15 cellular contexts compared by ENCODE assay signal in genomic region chr5:151100690-151101089, GRCh38. TPM values are rescaled to one million over a fixed set of nuclear protein-coding genes. Genes with fewer than 3 reads are reported as not detected.
DNase-seq lines count a peak whose midpoint lies in the region; ATAC-seq, FAIRE-seq and TF ChIP-seq lines count a peak whose summit lies in the region.
"Had no signal": no experiment of that assay in that cellular context is flagged by ENCODE, and none has a peak within 500 bp of the region (broad histone marks: within the 10 kb centered on the region; RNA-seq: fewer than 3 reads in every experiment).

No MANE protein-coding gene starts in this region.

- H3K4me3 Mint-ChIP-seq in activated CD8-positive, alpha-beta T cell treated with anti-CD3 and anti-CD28 coated beads, Interleukin-2, amount 10 ng/mL, durations not matched to agents 7 days and 5 days: no peak overlapping the region
- no peak overlapping the region for H3K4me3 Mint-ChIP-seq in activated CD8-positive, alpha-beta T cell treated with anti-CD3 and anti-CD28 coated beads for 36 hours
- no peak overlapping the region for H3K4me3 Mint-ChIP-seq in activated T-helper 1 cell treated with anti-CD3 and anti-CD28 coated beads, Interleukin-12 subunit alpha, Interleukin-12 subunit beta, Interleukin-2, Interleukin-4 antibody, amounts not matched to agents 30 ng/mL and 10 ng/mL and 1 ng/mL, durations not matched to agents 14 hours and 24 hours and 36 hours
- H3K4me3 Mint-ChIP-seq: activated CD4-positive, alpha-beta memory T cell treated with anti-CD3 and anti-CD28 coated beads for 36 hours had no signal

- peaks cover 6 to 13% of the 10 kb centered on the region in 2 donors for H3K36me3 ChIP-seq in kidney (ENCODE audit: control insufficient read depth in 1 of 2, insufficient read depth in 2 of 2, low read length in 2 of 2)
- peaks cover 21 to 41% (median 33%) of the 10 kb centered on the region in 3 donors for H3K36me3 ChIP-seq in skeletal muscle tissue (ENCODE audit: control insufficient read depth in 3 of 3, insufficient read depth in 3 of 3, low read length in 3 of 3)

- H3K27ac Mint-ChIP-seq in activated CD8-positive, alpha-beta T cell treated with anti-CD3 and anti-CD28 coated beads, Interleukin-2, amount 10 ng/mL, durations not matched to agents 7 days and 5 days: peak overlapping the region; percentile 57
- H3K27ac Mint-ChIP-seq in activated CD8-positive, alpha-beta T cell treated with anti-CD3 and anti-CD28 coated beads for 36 hours: no peak overlapping the region
- peak overlapping the region; percentile 52 for H3K27ac Mint-ChIP-seq in activated T-helper 1 cell treated with anti-CD3 and anti-CD28 coated beads, Interleukin-12 subunit alpha, Interleukin-12 subunit beta, Interleukin-2, Interleukin-4 antibody, amounts not matched to agents 30 ng/mL and 10 ng/mL and 1 ng/mL, durations not matched to agents 14 hours and 24 hours and 36 hours
- H3K27ac Mint-ChIP-seq: activated CD4-positive, alpha-beta memory T cell treated with anti-CD3 and anti-CD28 coated beads for 36 hours had no signal

- no peaks in the 10 kb centered on the region for H3K9me3 Mint-ChIP-seq in activated CD8-positive, alpha-beta T cell treated with anti-CD3 and anti-CD28 coated beads, Interleukin-2, amount 10 ng/mL, durations not matched to agents 7 days and 5 days (ENCODE audit: insufficient read depth)
- no peaks in the 10 kb centered on the region for H3K9me3 Mint-ChIP-seq in activated CD8-positive, alpha-beta T cell treated with anti-CD3 and anti-CD28 coated beads for 36 hours
- H3K9me3 Mint-ChIP-seq in activated T-helper 1 cell treated with anti-CD3 and anti-CD28 coated beads, Interleukin-12 subunit alpha, Interleukin-12 subunit beta, Interleukin-2, Interleukin-4 antibody, amounts not matched to agents 30 ng/mL and 10 ng/mL and 1 ng/mL, durations not matched to agents 14 hours and 24 hours and 36 hours: no peaks in the 10 kb centered on the region
- H3K9me3 Mint-ChIP-seq: activated CD4-positive, alpha-beta memory T cell treated with anti-CD3 and anti-CD28 coated beads for 36 hours had no signal

- peaks cover 26 to 41% of the 10 kb centered on the region in 2 donors for H3K4me1 ChIP-seq in kidney (ENCODE audit: control insufficient read depth in 1 of 2, insufficient read depth in 1 of 2, low read depth in 1 of 2, low read length in 2 of 2)
- H3K4me1 ChIP-seq in skeletal muscle tissue (ENCODE audit: control insufficient read depth in 3 of 3, insufficient read depth in 3 of 3, low read length in 3 of 3): peaks cover 38 to 58% (median 50%) of the 10 kb centered on the region in 3 donors

- CTCF ChIA-PET in activated CD8-positive, alpha-beta T cell treated with anti-CD3 and anti-CD28 coated beads, Interleukin-2, amount 10 ng/mL, durations not matched to agents 7 days and 5 days (lab: Charles Lee): interaction anchor here (0.6 to 1.1 kb wide), 2 partner anchors 15 to 49 kb away, joined by 3 to 4 read pairs; no protein-coding TSS in a partner anchor
- CTCF ChIA-PET in activated CD8-positive, alpha-beta T cell treated with anti-CD3 and anti-CD28 coated beads for 36 hours (lab: Charles Lee): interaction anchor here (1.6 to 2.9 kb wide), 2 partner anchors 15 to 53 kb away, joined by 6 to 23 read pairs; no protein-coding TSS in a partner anchor

- peaks cover 71% of the 10 kb centered on the region for H3K36me3 Mint-ChIP-seq in activated CD8-positive, alpha-beta T cell treated with anti-CD3 and anti-CD28 coated beads, Interleukin-2, amount 10 ng/mL, durations not matched to agents 7 days and 5 days (ENCODE audit: low read depth)
- H3K36me3 Mint-ChIP-seq in activated CD8-positive, alpha-beta T cell treated with anti-CD3 and anti-CD28 coated beads for 36 hours (ENCODE audit: low read depth): peaks cover 52% of the 10 kb centered on the region
- H3K36me3 Mint-ChIP-seq in activated T-helper 1 cell treated with anti-CD3 and anti-CD28 coated beads, Interleukin-12 subunit alpha, Interleukin-12 subunit beta, Interleukin-2, Interleukin-4 antibody, amounts not matched to agents 30 ng/mL and 10 ng/mL and 1 ng/mL, durations not matched to agents 14 hours and 24 hours and 36 hours (ENCODE audit: low read depth): peaks cover 63% of the 10 kb centered on the region

- H3K27ac ChIP-seq in kidney (ENCODE audit: low read depth in 2 of 2, low read length in 2 of 2): peak overlapping the region; percentile 37 to 74
- H3K27ac ChIP-seq in skeletal muscle tissue (ENCODE audit: low read depth, low read length): peak overlapping the region; percentile 32
- H3K27ac ChIP-seq: brain microvascular endothelial cell had no signal

- H3K9ac ChIP-seq in kidney (ENCODE audit: low read length in 2 of 2) (peak overlapping the region in 1 of 2 donors; percentile 31), skeletal muscle tissue (ENCODE audit: low read depth in 1 of 3, low read length in 3 of 3) (no peak overlapping the region)

- no peaks in the 10 kb centered on the region for H3K27me3 ChIP-seq in skeletal muscle tissue (ENCODE audit: control insufficient read depth in 3 of 3, insufficient read depth in 3 of 3, low read length in 3 of 3)
- H3K27me3 ChIP-seq: brain microvascular endothelial cell had no signal

- no peak for ATAC-seq in activated CD8-positive, alpha-beta T cell treated with anti-CD3 and anti-CD28 coated beads, Interleukin-2, amount 10 ng/mL, durations not matched to agents 7 days and 5 days
- no peak for ATAC-seq in activated CD8-positive, alpha-beta T cell treated with anti-CD3 and anti-CD28 coated beads for 36 hours

- no peaks in the 10 kb centered on the region for H3K9me3 ChIP-seq in kidney (ENCODE audit: control insufficient read depth in 1 of 2, low read length in 2 of 2)
- H3K9me3 ChIP-seq in skeletal muscle tissue (ENCODE audit: control insufficient read depth in 3 of 3, low read length in 3 of 3): no peaks in the 10 kb centered on the region
- H3K9me3 ChIP-seq: thoracic aorta had no signal

- intact Hi-C loops in activated CD8-positive, alpha-beta T cell treated with anti-CD3 and anti-CD28 coated beads for 36 hours (cut with micrococcal nuclease): no loop called here
- intact Hi-C loops in activated T-helper 1 cell treated with anti-CD3 and anti-CD28 coated beads, Interleukin-12 subunit alpha, Interleukin-12 subunit beta, Interleukin-2, Interleukin-4 antibody, amounts not matched to agents 30 ng/mL and 10 ng/mL and 1 ng/mL, durations not matched to agents 14 hours and 24 hours and 36 hours (cut with micrococcal nuclease): no loop called here
- intact Hi-C loops in kidney (cut with DNase I): loop anchor here (5.0 kb wide), 1 partner anchor 38 kb away; no protein-coding TSS in a partner anchor

- POLR2A ChIA-PET in activated CD8-positive, alpha-beta T cell treated with anti-CD3 and anti-CD28 coated beads, Interleukin-2, amount 10 ng/mL, durations not matched to agents 7 days and 5 days (lab: Charles Lee): no interaction called here
- POLR2A ChIA-PET in activated CD8-positive, alpha-beta T cell treated with anti-CD3 and anti-CD28 coated beads for 36 hours (lab: Charles Lee): interaction anchor here (0.5 to 1.1 kb wide), 2 partner anchors 13 to 50 kb away, joined by 3 read pairs; no protein-coding TSS in a partner anchor

- no peak for DNase-seq in activated CD8-positive, alpha-beta T cell treated with anti-CD3 and anti-CD28 coated beads, Interleukin-2, amount 10 ng/mL, durations not matched to agents 7 days and 5 days
- no peak for DNase-seq in activated CD8-positive, alpha-beta T cell treated with anti-CD3 and anti-CD28 coated beads for 36 hours
- DNase-seq in activated T-helper 1 cell treated with anti-CD3 and anti-CD28 coated beads, Interleukin-12 subunit alpha, Interleukin-12 subunit beta, Interleukin-2, Interleukin-4 antibody, amounts not matched to agents 30 ng/mL and 10 ng/mL and 1 ng/mL, durations not matched to agents 14 hours and 24 hours and 36 hours (ENCODE audit: low spot score): no peak
- no peak for DNase-seq in kidney
- no peak for DNase-seq in activated gamma-delta T cell (lab: John Stamatoyannopoulos, UW)
- DNase-seq in foreskin fibroblast: no peak
- DNase-seq in EL: no peak
- DNase-seq: activated CD4-positive, alpha-beta memory T cell treated with anti-CD3 and anti-CD28 coated beads for 36 hours; brain microvascular endothelial cell; IMR-90; SHP77 had no signal

- H3K4me3 ChIP-seq in kidney (ENCODE audit: low read length in 2 of 2) (no peak overlapping the region), skeletal muscle tissue (ENCODE audit: low read length in 3 of 3) (no peak overlapping the region), foreskin fibroblast (ENCODE audit: low read depth in 1 of 2, low read length in 2 of 2) (no peak overlapping the region)
- H3K4me3 ChIP-seq: thoracic aorta had no signal

- FAIRE-seq in kidney (lab: Jason Lieb, UNC): no peak
- FAIRE-seq: A204.1, GM12892 had no signal

- no peaks in the 10 kb centered on the region for H3K27me3 Mint-ChIP-seq in activated CD8-positive, alpha-beta T cell treated with anti-CD3 and anti-CD28 coated beads, Interleukin-2, amount 10 ng/mL, durations not matched to agents 7 days and 5 days (ENCODE audit: low read depth)
- H3K27me3 Mint-ChIP-seq in activated CD8-positive, alpha-beta T cell treated with anti-CD3 and anti-CD28 coated beads for 36 hours: no peaks in the 10 kb centered on the region
- H3K27me3 Mint-ChIP-seq in activated T-helper 1 cell treated with anti-CD3 and anti-CD28 coated beads, Interleukin-12 subunit alpha, Interleukin-12 subunit beta, Interleukin-2, Interleukin-4 antibody, amounts not matched to agents 30 ng/mL and 10 ng/mL and 1 ng/mL, durations not matched to agents 14 hours and 24 hours and 36 hours (ENCODE audit: insufficient read depth): no peaks in the 10 kb centered on the region
- H3K27me3 Mint-ChIP-seq: activated CD4-positive, alpha-beta memory T cell treated with anti-CD3 and anti-CD28 coated beads for 36 hours had no signal

- peaks cover 52% of the 10 kb centered on the region for H3K4me1 Mint-ChIP-seq in activated CD8-positive, alpha-beta T cell treated with anti-CD3 and anti-CD28 coated beads, Interleukin-2, amount 10 ng/mL, durations not matched to agents 7 days and 5 days (ENCODE audit: low read depth)
- H3K4me1 Mint-ChIP-seq in activated CD8-positive, alpha-beta T cell treated with anti-CD3 and anti-CD28 coated beads for 36 hours (ENCODE audit: low read depth): peaks cover 43% of the 10 kb centered on the region
- peaks cover 51% of the 10 kb centered on the region for H3K4me1 Mint-ChIP-seq in activated T-helper 1 cell treated with anti-CD3 and anti-CD28 coated beads, Interleukin-12 subunit alpha, Interleukin-12 subunit beta, Interleukin-2, Interleukin-4 antibody, amounts not matched to agents 30 ng/mL and 10 ng/mL and 1 ng/mL, durations not matched to agents 14 hours and 24 hours and 36 hours (ENCODE audit: low read depth)

- TF ChIP-seq CTCF in activated CD8-positive, alpha-beta T cell treated with anti-CD3 and anti-CD28 coated beads for 36 hours (IDR thresholded peaks at IDR 0.05): no peak
- TF ChIP-seq CTCF in kidney (IDR thresholded peaks at IDR 0.05; ENCODE audit: borderline replicate concordance, extremely low read depth, insufficient read depth): no peak
- TF ChIP-seq CTCF in foreskin fibroblast (IDR thresholded peaks at IDR 0.05; ENCODE audit: low read depth, low read length): no peak

RNA-seq across cellular contexts. Expression of gene TNIP1, which starts 19.9 kb away (rescaled TPM):
- 100 to 1,000 TPM; 132 to 138 TPM for total RNA-seq in activated CD8-positive, alpha-beta T cell treated with anti-CD3 and anti-CD28 coated beads, Interleukin-2, amount 10 ng/mL, durations not matched to agents 7 days and 5 days
- total RNA-seq in activated CD8-positive, alpha-beta T cell treated with anti-CD3 and anti-CD28 coated beads for 36 hours: 100 to 1,000 TPM; 222 TPM
- total RNA-seq in activated T-helper 1 cell treated with anti-CD3 and anti-CD28 coated beads, Interleukin-12 subunit alpha, Interleukin-12 subunit beta, Interleukin-2, Interleukin-4 antibody, amounts not matched to agents 30 ng/mL and 10 ng/mL and 1 ng/mL, durations not matched to agents 14 hours and 24 hours and 36 hours: 287 and 304 TPM in 2 replicates
- total RNA-seq in kidney: 132 TPM
- polyA plus RNA-seq in kidney (ENCODE audit: insufficient read depth, low read depth, low replicate concordance): 109 TPM
- total RNA-seq in skeletal muscle tissue: 42.8 TPM

RNA-seq across cellular contexts. Expression of gene ANXA6, which starts 56.9 kb away (rescaled TPM):
- total RNA-seq in activated CD8-positive, alpha-beta T cell treated with anti-CD3 and anti-CD28 coated beads, Interleukin-2, amount 10 ng/mL, durations not matched to agents 7 days and 5 days: 100 to 1,000 TPM; 481 to 495 TPM
- 100 to 1,000 TPM; 328 to 336 TPM for total RNA-seq in activated CD8-positive, alpha-beta T cell treated with anti-CD3 and anti-CD28 coated beads for 36 hours
- 286 and 301 TPM in 2 replicates for total RNA-seq in activated T-helper 1 cell treated with anti-CD3 and anti-CD28 coated beads, Interleukin-12 subunit alpha, Interleukin-12 subunit beta, Interleukin-2, Interleukin-4 antibody, amounts not matched to agents 30 ng/mL and 10 ng/mL and 1 ng/mL, durations not matched to agents 14 hours and 24 hours and 36 hours
- total RNA-seq in kidney (107 TPM), skeletal muscle tissue (361 TPM)
- polyA plus RNA-seq in kidney (ENCODE audit: insufficient read depth, low read depth, low replicate concordance): 183 TPM
